Comparison of ENCODE assay signal across 8 cellular contexts in the genomic region with DNA sequence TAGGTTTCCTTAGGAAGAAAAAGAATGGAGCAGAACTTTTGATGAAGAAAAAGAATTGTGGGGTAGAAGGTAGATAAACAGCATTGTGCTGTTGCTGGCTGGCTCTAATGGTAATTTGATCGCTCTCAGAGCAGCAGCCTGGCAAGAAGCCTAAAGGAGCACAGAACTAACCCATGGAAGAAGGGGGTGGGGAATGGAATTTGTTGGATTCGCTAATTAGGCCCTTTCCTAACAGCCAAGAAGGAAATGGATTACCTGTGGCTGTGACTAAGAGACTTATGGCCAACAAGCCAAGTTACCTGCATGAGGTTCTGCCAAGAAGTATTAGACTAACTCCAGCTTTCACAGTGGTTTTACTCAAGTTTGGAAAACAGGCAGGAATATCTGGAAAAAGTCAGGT.
DNase-seq lines count a peak whose midpoint lies in the region; ATAC-seq and TF ChIP-seq lines count a peak whose summit lies in the region.

No MANE protein-coding gene starts in this region.

- H3K27ac Mint-ChIP-seq in nephron progenitor cell (peak overlapping the region; percentile 65), osteocyte (ENCODE audit: unreplicated experiment) (no peak overlapping the region)

- H3K9me3 Mint-ChIP-seq in nephron progenitor cell (no peaks in the 10 kb centered on the region), osteocyte (ENCODE audit: unreplicated experiment) (no peaks in the 10 kb centered on the region)

- H3K4me3 ChIP-seq in endocrine pancreas (ENCODE audit: control insufficient read depth, insufficient read depth, low read length), result peak overlapping the region; percentile 50

- H3K27me3 Mint-ChIP-seq in nephron progenitor cell (ENCODE audit: low read depth, poor library complexity), result no peaks in the 10 kb centered on the region
- H3K27me3 Mint-ChIP-seq in osteocyte (ENCODE audit: unreplicated experiment), result no peaks in the 10 kb centered on the region

- TF ChIP-seq CTCF in nephron progenitor cell (IDR thresholded peaks at IDR 0.05) (no peak), osteocyte (IDR thresholded peaks at IDR 0.05) (no peak)

- DNase-seq in H4 (ENCODE audit: low spot score) (peak; percentile 56), NCI-H345 (lab: John Stamatoyannopoulos, UW) (peak; percentile 88), nephron progenitor cell (peak; percentile 27), HUDEP-2 (lab: John Stamatoyannopoulos, UW; ENCODE audit: unreplicated experiment in 76 of 76) (no peak), osteocyte (ENCODE audit: extremely low spot score, unreplicated experiment) (no peak), germinal center (ENCODE audit: low spot score) (no peak)

- H3K27me3 ChIP-seq in endocrine pancreas (ENCODE audit: control insufficient read depth, insufficient read depth, low read length), result no peaks in the 10 kb centered on the region

- H3K9ac ChIP-seq in endocrine pancreas (ENCODE audit: control insufficient read depth, insufficient read depth, low read length), result no peak overlapping the region

- H3K4me3 Mint-ChIP-seq in nephron progenitor cell (no peak overlapping the region), osteocyte (ENCODE audit: unreplicated experiment) (no peak overlapping the region)

- H3K36me3 Mint-ChIP-seq in nephron progenitor cell (ENCODE audit: low read depth), result no peaks in the 10 kb centered on the region
- H3K36me3 Mint-ChIP-seq in osteocyte (ENCODE audit: unreplicated experiment), result no peaks in the 10 kb centered on the region

- H3K4me1 Mint-ChIP-seq in nephron progenitor cell (peaks cover 35% of the 10 kb centered on the region), osteocyte (ENCODE audit: unreplicated experiment) (peaks cover 20% of the 10 kb centered on the region)

- no peak for ATAC-seq in HG03571 (IDR thresholded peaks at IDR 0.05; ENCODE audit: unreplicated experiment)

- H3K36me3 ChIP-seq in endocrine pancreas (ENCODE audit: control insufficient read depth, insufficient read depth, low read length), result no peaks in the 10 kb centered on the region

- H3K4me1 ChIP-seq in endocrine pancreas (ENCODE audit: control insufficient read depth, insufficient read depth, low read length), result peaks cover 17% of the 10 kb centered on the region

- H3K9me3 ChIP-seq in endocrine pancreas (ENCODE audit: control insufficient read depth, low read length), result no peaks in the 10 kb centered on the region

Comparison
In these comparisons a context has a peak if more than half of its experiments do, and no peak if none do; other contexts are left out.
1. DNase-seq: peak in H4 (single experiment), NCI-H345 (single experiment) and nephron progenitor cell (single experiment); none in HUDEP-2 (0 of 76), osteocyte (single experiment) and germinal center (single experiment).